Comparison of ENCODE assay signal across 15 cellular contexts in the genomic region with DNA sequence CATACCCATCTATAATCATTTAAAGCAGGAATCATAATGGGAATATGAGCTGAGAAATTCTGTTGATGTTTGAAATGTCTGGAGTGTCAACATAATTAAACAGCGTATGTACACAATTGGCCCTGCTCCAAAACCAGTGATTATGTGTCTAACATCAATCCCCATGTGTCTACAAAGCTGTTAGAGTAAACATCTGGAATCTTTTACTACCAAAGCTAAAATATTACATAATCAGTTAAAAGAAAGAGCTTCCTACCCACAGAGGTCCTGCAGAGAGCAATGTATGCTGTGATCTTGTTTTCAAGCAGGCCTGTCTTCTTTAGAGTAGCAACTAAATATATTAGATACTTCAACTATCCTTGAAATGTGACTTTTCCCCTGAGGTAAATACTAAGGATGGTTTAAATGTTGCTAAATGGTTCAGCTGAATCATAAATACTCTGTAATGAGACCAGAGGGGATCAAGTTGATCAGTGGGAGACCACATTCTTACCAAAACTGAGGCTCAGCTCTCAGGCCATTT.
DNase-seq lines count a peak whose midpoint lies in the region; ATAC-seq and TF ChIP-seq lines count a peak whose summit lies in the region.
"Had no signal": no experiment of that assay in that cellular context is flagged by ENCODE, and none has a peak within 500 bp of the region (broad histone marks: within the 10 kb centered on the region; RNA-seq: fewer than 3 reads in every experiment).

No MANE protein-coding gene starts in this region.

- TF ChIP-seq POLR2A in heart left ventricle (IDR thresholded peaks at IDR 0.05): no peak

- H3K27ac ChIP-seq in left ventricle myocardium inferior (replicated peaks) (peak overlapping the region; percentile 16), heart left ventricle (peak overlapping the region in 1 of 12 donors; percentile 12)
- H3K27ac ChIP-seq: BLaER1 had no signal

- H3K36me3 Mint-ChIP-seq in chondrocyte (ENCODE audit: low read depth): no peaks in the 10 kb centered on the region
- no peaks in the 10 kb centered on the region for H3K36me3 Mint-ChIP-seq in stimulated activated naive B cell treated with anti-CD40 and anti-IgM and Interleukin-4, amounts not matched to agents 10 μg/mL and 1 μg/mL and 100 μg/mL, for 72 hours
- H3K36me3 Mint-ChIP-seq: T-cell had no signal

- H3K27me3 ChIP-seq in left ventricle myocardium inferior (ENCODE audit: low read depth) (no peaks in the 10 kb centered on the region), heart left ventricle (no peaks in the 10 kb centered on the region)
- H3K27me3 ChIP-seq: BLaER1 had no signal

- no peak for ATAC-seq in heart left ventricle
- ATAC-seq in GM19395 (IDR thresholded peaks at IDR 0.05; ENCODE audit: unreplicated experiment): no peak
- no peak for ATAC-seq in HG03097 (IDR thresholded peaks at IDR 0.05; ENCODE audit: low FRiP score, unreplicated experiment)
- ATAC-seq in stimulated activated naive B cell treated with anti-CD40 and anti-IgM and Interleukin-4, amounts not matched to agents 10 μg/mL and 1 μg/mL and 100 μg/mL, for 72 hours (replicated peaks): no peak
- ATAC-seq: T-cell had no signal

- H3K4me3 ChIP-seq in left ventricle myocardium inferior (no peak overlapping the region), heart left ventricle (no peak overlapping the region)
- H3K4me3 ChIP-seq: BLaER1 had no signal

- H3K4me3 Mint-ChIP-seq in chondrocyte (ENCODE audit: unreplicated experiment): no peak overlapping the region
- no peak overlapping the region for H3K4me3 Mint-ChIP-seq in stimulated activated naive B cell treated with anti-CD40 and anti-IgM and Interleukin-4, amounts not matched to agents 10 μg/mL and 1 μg/mL and 100 μg/mL, for 72 hours
- H3K4me3 Mint-ChIP-seq: activated CD4-positive, alpha-beta T cell treated with anti-CD3 and anti-CD28 coated beads, Interleukin-2, amount 10 ng/mL, durations not matched to agents 24 days and 14 days; T-cell had no signal

- H3K4me1 ChIP-seq in left ventricle myocardium inferior (peaks cover 41% of the 10 kb centered on the region), heart left ventricle (peaks cover 0 to 56% (median 15%) of the 10 kb centered on the region in 12 donors)
- H3K4me1 ChIP-seq: BLaER1 had no signal

- H3K36me3 ChIP-seq in left ventricle myocardium inferior: no peaks in the 10 kb centered on the region
- H3K36me3 ChIP-seq in heart left ventricle: no peaks in the 10 kb centered on the region
- H3K36me3 ChIP-seq: BLaER1 had no signal

- H3K27ac Mint-ChIP-seq in chondrocyte (ENCODE audit: unreplicated experiment): no peak overlapping the region
- H3K27ac Mint-ChIP-seq in stimulated activated naive B cell treated with anti-CD40 and anti-IgM and Interleukin-4, amounts not matched to agents 10 μg/mL and 1 μg/mL and 100 μg/mL, for 72 hours: no peak overlapping the region
- H3K27ac Mint-ChIP-seq: activated CD4-positive, alpha-beta T cell treated with anti-CD3 and anti-CD28 coated beads, Interleukin-2, amount 10 ng/mL, durations not matched to agents 24 days and 14 days; activated T-helper 2 cell treated with anti-CD3 and anti-CD28 coated beads, Interferon-gamma antibody, Interleukin-2, Interleukin-4, amounts not matched to agents 10 μg/mL and 5 μg/mL and 100 μg/mL, durations not matched to agents 14 hours and 24 hours and 36 hours; T-cell had no signal

- H3K4me1 Mint-ChIP-seq in chondrocyte (ENCODE audit: low read depth): peaks cover 28% of the 10 kb centered on the region
- no peaks in the 10 kb centered on the region for H3K4me1 Mint-ChIP-seq in stimulated activated naive B cell treated with anti-CD40 and anti-IgM and Interleukin-4, amounts not matched to agents 10 μg/mL and 1 μg/mL and 100 μg/mL, for 72 hours
- H3K4me1 Mint-ChIP-seq: T-cell had no signal

- WGBS in heart left ventricle, 4 donors: 41 to 68% (median 46%) methylated on average over 1 of the region's 1 CpG

- no peak for TF ChIP-seq CTCF in left ventricle myocardium inferior (IDR thresholded peaks at IDR 0.05; ENCODE audit: borderline replicate concordance)
- no peak for TF ChIP-seq CTCF in heart left ventricle (IDR thresholded peaks at IDR 0.05)
- TF ChIP-seq CTCF in chondrocyte (IDR thresholded peaks at IDR 0.05): no peak

- H3K27me3 Mint-ChIP-seq in chondrocyte (ENCODE audit: low read depth): no peaks in the 10 kb centered on the region
- no peaks in the 10 kb centered on the region for H3K27me3 Mint-ChIP-seq in stimulated activated naive B cell treated with anti-CD40 and anti-IgM and Interleukin-4, amounts not matched to agents 10 μg/mL and 1 μg/mL and 100 μg/mL, for 72 hours
- H3K27me3 Mint-ChIP-seq: T-cell had no signal

- H3K9me3 ChIP-seq in left ventricle myocardium inferior (replicated peaks): no peaks in the 10 kb centered on the region
- H3K9me3 ChIP-seq in heart left ventricle: no peaks in the 10 kb centered on the region
- H3K9me3 ChIP-seq: BLaER1 had no signal

- no peaks in the 10 kb centered on the region for H3K9me3 Mint-ChIP-seq in chondrocyte (ENCODE audit: low read depth)
- H3K9me3 Mint-ChIP-seq in stimulated activated naive B cell treated with anti-CD40 and anti-IgM and Interleukin-4, amounts not matched to agents 10 μg/mL and 1 μg/mL and 100 μg/mL, for 72 hours: no peaks in the 10 kb centered on the region
- H3K9me3 Mint-ChIP-seq: activated CD4-positive, alpha-beta T cell treated with anti-CD3 and anti-CD28 coated beads, Interleukin-2, amount 10 ng/mL, durations not matched to agents 24 days and 14 days; activated T-helper 2 cell treated with anti-CD3 and anti-CD28 coated beads, Interferon-gamma antibody, Interleukin-2, Interleukin-4, amounts not matched to agents 10 μg/mL and 5 μg/mL and 100 μg/mL, durations not matched to agents 14 hours and 24 hours and 36 hours; T-cell had no signal

- DNase-seq in left ventricle myocardium inferior (no peak), heart left ventricle (no peak), NCI-H82 treated with DMSO at 0.1 percent for 48 hours (lab: John Stamatoyannopoulos, UW; ENCODE audit: unreplicated experiment) (peak; percentile 27), fibroblast of gingiva (ENCODE audit: low read depth) (peak; percentile 53), chondrocyte (ENCODE audit: low spot score) (no peak)
- no peak for DNase-seq in stimulated activated naive B cell treated with anti-CD40 and anti-IgM and Interleukin-4, amounts not matched to agents 10 μg/mL and 1 μg/mL and 100 μg/mL, for 72 hours
- DNase-seq: activated CD4-positive, alpha-beta T cell treated with anti-CD3 and anti-CD28 coated beads, Interleukin-2, amount 10 ng/mL, durations not matched to agents 24 days and 14 days; GF-D8; midbrain; posterior cingulate gyrus; T-cell had no signal

- intact Hi-C loops in left ventricle myocardium inferior (cut with micrococcal nuclease): no loop called here
- intact Hi-C loops in heart left ventricle (cut with DNase I): no loop called here

Comparison
In these comparisons a context has a peak if more than half of its experiments do, and no peak if none do; other contexts are left out.
1. DNase-seq: peak in NCI-H82 treated with DMSO at 0.1 percent for 48 hours (single experiment) and fibroblast of gingiva (single experiment); none in left ventricle myocardium inferior (single experiment), heart left ventricle (0 of 5), chondrocyte (single experiment) and stimulated activated naive B cell treated with anti-CD40 and anti-IgM and Interleukin-4, amounts not matched to agents 10 μg/mL and 1 μg/mL and 100 μg/mL, for 72 hours (single experiment).